ENCODE assay signal across 8 cellular contexts in genomic region chr7:129952653-129953560, GRCh38. TPM values are rescaled to one million over a fixed set of nuclear protein-coding genes. Genes with fewer than 3 reads are reported as not detected.
A peak's percentile ranks its signal among the peaks of the same experiment; 100 is the strongest.
DNase-seq lines count a peak whose midpoint lies in the region; ATAC-seq lines count a peak whose summit lies in the region.

TSS of gene UBE2H (minus strand) at chr7:129952960. CDS start at chr7:129952555, 405 bp downstream.

- peak; percentile 97 for DNase-seq in AG08396 (ENCODE audit: low spot score)
- peak; percentile 56 for DNase-seq in NCI-H510A (lab: John Stamatoyannopoulos, UW)
- DNase-seq in activated CD4-positive, alpha-beta T cell treated with anti-CD3 and anti-CD28 coated beads for 24 hours (ENCODE audit: low read depth in 2 of 2) = peak; percentile 86
- peak; percentile 99 for DNase-seq in cerebellum (ENCODE audit: low spot score)
- peak; percentile 89 for DNase-seq in kidney glomerular epithelial cell (lab: John Stamatoyannopoulos, UW)
- DNase-seq in stimulated activated CD4-positive, alpha-beta T cell treated with anti-CD3 and anti-CD28 coated beads, Interleukin-15, amount 100 ng/mL, for 48 hours (ENCODE audit: low read depth in 2 of 2) = peak; percentile 81 to 92

- ATAC-seq in GM19025 (IDR thresholded peaks at IDR 0.05; ENCODE audit: low read depth, unreplicated experiment) (peak; percentile 63), HG03342 (IDR thresholded peaks at IDR 0.05; ENCODE audit: unreplicated experiment) (peak; percentile 64)

RNA-seq across cellular contexts. Expression of gene UBE2H, which starts in this region (rescaled TPM):
- total RNA-seq in cerebellum = 79.8 TPM

Comparison
In these comparisons a context has a peak if more than half of its experiments do, and no peak if none do; other contexts are left out.
1. Peak in every context shown above with its lines: DNase-seq and ATAC-seq.